Comparison of ENCODE assay signal across 28 cellular contexts in genomic region chr10:126584836-126585235, GRCh38.
"Had no signal": no experiment of that assay in that cellular context is flagged by ENCODE, and none has a peak within 500 bp of the region (broad histone marks: within the 10 kb centered on the region; RNA-seq: fewer than 3 reads in every experiment).

No MANE protein-coding gene starts in this region.

- DNase-seq: activated CD4-positive, alpha-beta memory T cell treated with anti-CD3 and anti-CD28 coated beads, Interleukin-2, amount 10 ng/mL, durations not matched to agents 7 days and 5 days; activated CD4-positive, alpha-beta T cell treated with anti-CD3 and anti-CD28 coated beads for 36 hours; activated CD4-positive, alpha-beta T cell treated with anti-CD3 and anti-CD28 coated beads, Interleukin-2, amount 50 U/mL, for 1 hour; activated CD8-positive, alpha-beta memory T cell treated with anti-CD3 and anti-CD28 coated beads, Interleukin-2, amount 50 U/mL, for 4 hours; activated gamma-delta T cell treated with Interleukin-2 at 50 U/mL for 16 hours; activated naive CD4-positive, alpha-beta T cell treated with anti-CD3 and anti-CD28 coated beads, Interleukin-2, amount 10 ng/mL, durations not matched to agents 7 days and 5 days; activated naive CD8-positive, alpha-beta T cell treated with anti-CD3 and anti-CD28 coated beads for 36 hours; activated T-cell treated with anti-CD3 and anti-CD28 coated beads, Interleukin-2, amount 50 U/mL, for 72 hours; brain microvascular endothelial cell; MG63; NCI-H1105; NCI-H1436; NCI-H187 treated with DMSO at 0.1 percent for 48 hours; NCI-H2081 treated with DMSO at 0.1 percent for 48 hours; NCI-H226; NCI-H774; NK-92 treated with Interleukin-12 subunit alpha and Interleukin-12 subunit beta, amount 100 ng/mL, for 24 hours; OCI-M1; RPMI8226; T-cell; T-helper 2 cell; T1000 had no signal

- H3K27ac ChIP-seq: brain microvascular endothelial cell, cardiac muscle cell, SK-N-MC, VCaP had no signal

- H3K4me3 ChIP-seq: cardiac muscle cell, MG63, SK-N-MC had no signal

- H3K36me3 ChIP-seq: brain microvascular endothelial cell, cardiac muscle cell, MG63 had no signal

- FAIRE-seq: TTC549 had no signal

- H3K27me3 ChIP-seq: brain microvascular endothelial cell, cardiac muscle cell had no signal

- ATAC-seq: activated CD4-positive, alpha-beta T cell treated with anti-CD3 and anti-CD28 coated beads for 36 hours; activated T-cell treated with anti-CD3 and anti-CD28 coated beads, Interleukin-2, amount 50 U/mL, for 72 hours; Panc1; Right ventricle myocardium inferior; T-cell had no signal
